ENCODE assay signal across 36 cellular contexts in the genomic region with DNA sequence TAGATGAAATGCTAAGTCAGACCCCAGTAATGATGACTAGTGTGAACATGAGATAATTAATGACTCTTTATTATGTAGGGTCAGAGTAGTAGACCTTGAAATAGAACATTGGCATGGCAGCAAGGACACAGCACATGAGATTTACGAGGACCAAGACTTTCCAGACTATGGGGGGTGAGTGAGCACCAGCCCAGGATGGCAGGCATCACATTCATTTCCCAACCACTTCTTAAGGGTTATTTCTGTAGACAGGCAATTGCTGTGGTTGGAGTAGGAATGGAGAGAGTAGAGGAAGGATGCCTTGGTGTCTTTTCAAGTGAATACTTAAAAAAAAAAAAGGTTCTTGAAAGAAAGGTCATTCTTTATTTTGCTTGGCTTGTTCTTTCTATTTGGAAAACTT.
"Had no signal": no experiment of that assay in that cellular context is flagged by ENCODE, and none has a peak within 500 bp of the region (broad histone marks: within the 10 kb centered on the region; RNA-seq: fewer than 3 reads in every experiment).

No MANE protein-coding gene starts in this region.

- H3K4me3 Mint-ChIP-seq: activated B cell treated with CpG ODN at 0.5 μM for 24 hours; activated CD4-positive, alpha-beta memory T cell treated with anti-CD3 and anti-CD28 coated beads for 36 hours; activated naive CD4-positive, alpha-beta T cell treated with anti-CD3 and anti-CD28 coated beads for 36 hours; activated T-cell treated with anti-CD3 and anti-CD28 coated beads, Interleukin-2, amount 50 U/mL, for 4 hours; activated T-helper 1 cell treated with anti-CD3 and anti-CD28 coated beads, Interleukin-12 subunit alpha, Interleukin-12 subunit beta, Interleukin-2, Interleukin-4 antibody, amounts not matched to agents 30 ng/mL and 10 ng/mL and 1 ng/mL, durations not matched to agents 14 hours and 24 hours and 36 hours; brain had no signal

- H3K27me3 ChIP-seq: adrenal gland, Peyer's patch had no signal

- H3K36me3 Mint-ChIP-seq: activated CD4-positive, alpha-beta memory T cell treated with anti-CD3 and anti-CD28 coated beads for 36 hours; activated naive CD4-positive, alpha-beta T cell treated with anti-CD3 and anti-CD28 coated beads, Interleukin-2, amount 50 U/mL, for 72 hours; brain had no signal

- H3K9me3 Mint-ChIP-seq: activated B cell treated with CpG ODN at 0.5 μM for 24 hours; activated CD4-positive, alpha-beta memory T cell treated with anti-CD3 and anti-CD28 coated beads for 36 hours; activated naive CD4-positive, alpha-beta T cell treated with anti-CD3 and anti-CD28 coated beads for 36 hours; activated naive CD4-positive, alpha-beta T cell treated with anti-CD3 and anti-CD28 coated beads, Interleukin-2, amount 50 U/mL, for 72 hours; activated T-cell treated with anti-CD3 and anti-CD28 coated beads, Interleukin-2, amount 50 U/mL, for 4 hours; activated T-helper 1 cell treated with anti-CD3 and anti-CD28 coated beads, Interleukin-12 subunit alpha, Interleukin-12 subunit beta, Interleukin-2, Interleukin-4 antibody, amounts not matched to agents 30 ng/mL and 10 ng/mL and 1 ng/mL, durations not matched to agents 14 hours and 24 hours and 36 hours had no signal

- H3K9ac ChIP-seq: KMS-11 had no signal

- DNase-seq: activated B cell treated with CpG ODN at 0.5 μM for 24 hours; activated CD4-positive, alpha-beta memory T cell treated with anti-CD3 and anti-CD28 coated beads for 36 hours; activated CD4-positive, alpha-beta T cell treated with anti-CD3 and anti-CD28 coated beads for 4 hours; activated CD4-positive, alpha-beta T cell treated with anti-CD3 and anti-CD28 coated beads, Interleukin-2, amount 50 U/mL, for 1 hour; activated CD4-positive, CD25-positive, alpha-beta regulatory T cell treated with anti-CD3 and anti-CD28 coated beads, Interleukin-2, amount 50 U/mL, for 72 hours; activated CD8-positive, alpha-beta memory T cell treated with anti-CD3 and anti-CD28 coated beads, Interleukin-2, amount 50 U/mL, for 4 hours; activated gamma-delta T cell treated with Interleukin-2 at 50 U/mL for 16 hours; activated naive CD4-positive, alpha-beta T cell treated with anti-CD3 and anti-CD28 coated beads for 36 hours; activated T-cell treated with anti-CD3 and anti-CD28 coated beads for 4 hours; activated T-cell treated with anti-CD3 and anti-CD28 coated beads, Interleukin-2, amount 50 U/mL, for 4 hours; adrenal gland; caudate nucleus; MM.1S; NCI-H1092; NCI-H1417; NCI-H146; NCI-H187; NCI-H2029 treated with DMSO at 0.1 percent for 48 hours; NCI-H2107; NCI-H2171; NCI-H524; NCI-H69; NCI-H82; Peyer's patch; RPMI8226; SIG-M5; SW 1271; T-helper 1 cell; T-helper 2 cell; T-helper 9 cell had no signal

- H3K27ac ChIP-seq: adrenal gland, KMS-11, Peyer's patch, VCaP had no signal

- H3K27me3 Mint-ChIP-seq: brain had no signal

- H3K36me3 ChIP-seq: adrenal gland, Peyer's patch had no signal

- H3K4me1 Mint-ChIP-seq: activated B cell treated with CpG ODN at 0.5 μM for 24 hours had no signal

- H3K4me2 ChIP-seq: KMS-11 had no signal

- ATAC-seq: activated naive CD4-positive, alpha-beta T cell treated with anti-CD3 and anti-CD28 coated beads, Interleukin-2, amount 50 U/mL, for 72 hours; activated T-cell treated with anti-CD3 and anti-CD28 coated beads, Interleukin-2, amount 50 U/mL, for 4 hours; Right ventricle myocardium inferior had no signal

- H3K27ac Mint-ChIP-seq: activated B cell treated with CpG ODN at 0.5 μM for 24 hours; activated CD4-positive, alpha-beta memory T cell treated with anti-CD3 and anti-CD28 coated beads for 36 hours; activated naive CD4-positive, alpha-beta T cell treated with anti-CD3 and anti-CD28 coated beads for 36 hours; activated naive CD4-positive, alpha-beta T cell treated with anti-CD3 and anti-CD28 coated beads, Interleukin-2, amount 50 U/mL, for 72 hours; activated T-helper 1 cell treated with anti-CD3 and anti-CD28 coated beads, Interleukin-12 subunit alpha, Interleukin-12 subunit beta, Interleukin-2, Interleukin-4 antibody, amounts not matched to agents 30 ng/mL and 10 ng/mL and 1 ng/mL, durations not matched to agents 14 hours and 24 hours and 36 hours; brain had no signal

- H3K9me3 ChIP-seq: adrenal gland, Peyer's patch had no signal

- H3K4me3 ChIP-seq: adrenal gland, Peyer's patch had no signal
